In genomic region chr20:1710484-1710883, GRCh38 we compare ENCODE assay signal across 10 cellular contexts. TPM values are rescaled to one million over a fixed set of nuclear protein-coding genes. Genes with fewer than 3 reads are reported as not detected.
"Had no signal": no experiment of that assay in that cellular context is flagged by ENCODE, and none has a peak within 500 bp of the region (broad histone marks: within the 10 kb centered on the region; RNA-seq: fewer than 3 reads in every experiment).

No MANE protein-coding gene starts in this region.

- H3K9me3 ChIP-seq: HAP-1 had no signal

- H3K9me3 Mint-ChIP-seq: GM23338, H9, HFFc6 had no signal

- H3K4me3 ChIP-seq: GM23248, GM23338, HAP-1 had no signal

- H3K36me3 ChIP-seq: HAP-1 had no signal

- H3K4me1 Mint-ChIP-seq: GM23338, H9 had no signal

- H3K4me3 Mint-ChIP-seq: GM23338, H9, HFFc6 had no signal

- H3K27ac Mint-ChIP-seq: GM23338, H9, HFFc6 had no signal

- H3K27ac ChIP-seq: GM23248 had no signal

- ATAC-seq: GM23338, HCT116 had no signal

- H3K4me1 ChIP-seq: HAP-1 had no signal

- DNase-seq: GM23248, H7, H9, HCEC 1CT, HFFc6 had no signal

RNA-seq across cellular contexts. Expression of gene SIRPG, which starts 52.9 kb away (rescaled TPM):
- total RNA-seq: GM23248, GM23338, H1, H4, H7, H9, HFFc6 had no signal
